ENCODE assay signal across 8 cellular contexts in genomic region chr17:58351710-58352017, GRCh38. TPM values are rescaled to one million over a fixed set of nuclear protein-coding genes. Genes with fewer than 3 reads are reported as not detected.
DNase-seq lines count a peak whose midpoint lies in the region; ATAC-seq and TF ChIP-seq lines count a peak whose summit lies in the region.

No MANE protein-coding gene starts in this region.

- peak overlapping the region; percentile 97 for H3K27ac Mint-ChIP-seq in activated naive CD8-positive, alpha-beta T cell treated with anti-CD3 and anti-CD28 coated beads, Interleukin-2, amount 50 U/mL, for 24 hours

- peak overlapping the region; percentile 86 to 92 for H3K27ac ChIP-seq in uterus

- H3K4me3 ChIP-seq in lower leg skin (ENCODE audit: low read depth, poor library complexity, severe bottlenecking) (peak overlapping the region; percentile 98), uterus (peak overlapping the region; percentile 75 to 92)

- DNase-seq in activated naive CD8-positive, alpha-beta T cell treated with anti-CD3 and anti-CD28 coated beads, Interleukin-2, amount 50 U/mL, for 24 hours = no peak
- DNase-seq in lower leg skin (ENCODE audit: low spot score in 2 of 2) (no peak), uterus (no peak), cerebellum (ENCODE audit: low spot score) (no peak), NCI-H187 (lab: John Stamatoyannopoulos, UW) (no peak), GM03348 (ENCODE audit: low spot score) (no peak)

- intact Hi-C loops in lower leg skin (cut with DNase I; ENCODE audit: low total_unique reads) = loop anchor here (5.0 kb wide), 1 partner anchor 66 kb away; the partner anchor contains the start of gene RNF43
- intact Hi-C loops in uterus (cut with DNase I; ENCODE audit: low total_unique reads) = no loop called here

- no peak for TF ChIP-seq CTCF in lower leg skin (IDR thresholded peaks at IDR 0.05)
- no peak for TF ChIP-seq CTCF in uterus (IDR thresholded peaks at IDR 0.05)

- no peaks in the 10 kb centered on the region for H3K9me3 ChIP-seq in uterus

- H3K27me3 ChIP-seq in uterus = no peaks in the 10 kb centered on the region

- 1% methylated on average over 15 of the region's 15 CpGs for WGBS in lower leg skin, 2 donors

- H3K36me3 Mint-ChIP-seq in activated naive CD8-positive, alpha-beta T cell treated with anti-CD3 and anti-CD28 coated beads, Interleukin-2, amount 50 U/mL, for 24 hours (ENCODE audit: low read depth) = peaks cover 49% of the 10 kb centered on the region

- no peaks in the 10 kb centered on the region for H3K9me3 Mint-ChIP-seq in activated naive CD8-positive, alpha-beta T cell treated with anti-CD3 and anti-CD28 coated beads, Interleukin-2, amount 50 U/mL, for 24 hours

- no peaks in the 10 kb centered on the region for H3K36me3 ChIP-seq in uterus

- ATAC-seq in GM18505 (IDR thresholded peaks at IDR 0.05; ENCODE audit: unreplicated experiment) = peak; percentile 18
- ATAC-seq in HG02973 (IDR thresholded peaks at IDR 0.05; ENCODE audit: unreplicated experiment) = peak; percentile 19
- peak; percentile 3 for ATAC-seq in activated naive CD8-positive, alpha-beta T cell treated with anti-CD3 and anti-CD28 coated beads, Interleukin-2, amount 50 U/mL, for 24 hours

- no peaks in the 10 kb centered on the region for H3K27me3 Mint-ChIP-seq in activated naive CD8-positive, alpha-beta T cell treated with anti-CD3 and anti-CD28 coated beads, Interleukin-2, amount 50 U/mL, for 24 hours

- no peaks in the 10 kb centered on the region for H3K4me1 ChIP-seq in uterus

- peaks cover 59% of the 10 kb centered on the region for H3K4me1 Mint-ChIP-seq in activated naive CD8-positive, alpha-beta T cell treated with anti-CD3 and anti-CD28 coated beads, Interleukin-2, amount 50 U/mL, for 24 hours

- peak overlapping the region; percentile 98 for H3K4me3 Mint-ChIP-seq in activated naive CD8-positive, alpha-beta T cell treated with anti-CD3 and anti-CD28 coated beads, Interleukin-2, amount 50 U/mL, for 24 hours

- TF ChIP-seq POLR2A in GM18505 (IDR thresholded peaks at IDR 0.05; ENCODE audit: borderline replicate concordance, extremely low read depth, insufficient read depth, insufficient read length) = no peak
- TF ChIP-seq POLR2A in lower leg skin (IDR thresholded peaks at IDR 0.05) = no peak
- no peak for TF ChIP-seq POLR2A in uterus (IDR thresholded peaks at IDR 0.05)

RNA-seq across cellular contexts. Expression of gene SUPT4H1, which starts 0.3 kb away (rescaled TPM):
- 10 to 100 TPM; 49.5 to 89.7 (median 57.5) TPM for total RNA-seq in lower leg skin
- total RNA-seq in uterus = 100 to 1,000 TPM in 2 of 4 donors, 10 to 100 TPM in 2; 31.1 to 267 (median 98.1) TPM
- total RNA-seq in cerebellum = 26.7 TPM

RNA-seq across cellular contexts. Expression of gene TSPOAP1, which starts 23.1 kb away (rescaled TPM):
- total RNA-seq in lower leg skin (10 to 100 TPM in 1 of 4 donors, 1 to 10 TPM in 3; 8.2 to 18.3 (median 8.8) TPM), uterus (10 to 100 TPM in 3 of 4 donors, under 1 TPM in 1; 0.59 to 43.7 (median 32.4) TPM), cerebellum (54.2 TPM)
